1 cellular context compared by ENCODE assay signal in the genomic region with DNA sequence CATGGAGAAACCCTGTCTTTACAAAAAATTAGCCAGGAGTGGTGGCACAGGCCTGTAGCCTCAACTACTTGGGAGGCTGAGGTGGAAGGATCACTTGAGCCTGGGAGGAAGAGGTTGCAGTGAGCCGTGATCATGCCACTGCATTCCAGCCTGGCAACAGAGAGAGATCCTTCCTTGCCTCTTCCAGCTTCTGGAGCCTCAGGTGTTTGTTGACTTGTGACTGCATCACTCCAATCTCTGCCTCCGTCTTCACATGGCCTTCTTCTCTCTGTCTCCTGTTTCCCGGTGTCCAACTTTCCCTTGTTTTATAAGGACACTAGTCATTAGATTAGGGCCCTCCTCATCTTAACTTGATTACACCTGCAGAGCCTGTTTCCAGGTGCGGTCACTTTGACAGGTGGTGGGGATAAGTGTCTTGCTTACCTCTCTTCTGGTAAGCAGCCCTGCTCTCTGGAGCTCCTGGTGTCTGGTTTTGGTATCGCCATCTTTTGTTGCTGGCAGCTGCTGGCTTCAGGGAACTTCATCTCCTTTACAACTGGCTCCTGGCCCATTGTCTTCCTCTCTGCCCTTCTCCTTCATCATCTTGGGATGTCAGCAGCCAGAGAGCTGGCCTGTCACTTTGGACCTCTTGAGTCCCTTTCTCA.
TF ChIP-seq lines count a peak whose summit lies in the region.

No MANE protein-coding gene starts in this region.

TF ChIP-seq in SK-N-SH, 30 proteins besides CTCF, POLR2A, EP300 and RAD21 (continued from another document):
- TF ChIP-seq REST (IDR thresholded peaks at IDR 0.05; ENCODE audit: low read depth, low read length) (no peak), CHD2 (IDR thresholded peaks at IDR 0.05; ENCODE audit: low read length, partially characterized antibody) (no peak), SIN3A (IDR thresholded peaks at IDR 0.05; ENCODE audit: borderline replicate concordance, low read depth, low read length) (no peak), TAF1 (IDR thresholded peaks at IDR 0.05; ENCODE audit: borderline replicate concordance, low read depth, low read length) (no peak)
